Comparison of ENCODE assay signal across 29 cellular contexts in the genomic region with DNA sequence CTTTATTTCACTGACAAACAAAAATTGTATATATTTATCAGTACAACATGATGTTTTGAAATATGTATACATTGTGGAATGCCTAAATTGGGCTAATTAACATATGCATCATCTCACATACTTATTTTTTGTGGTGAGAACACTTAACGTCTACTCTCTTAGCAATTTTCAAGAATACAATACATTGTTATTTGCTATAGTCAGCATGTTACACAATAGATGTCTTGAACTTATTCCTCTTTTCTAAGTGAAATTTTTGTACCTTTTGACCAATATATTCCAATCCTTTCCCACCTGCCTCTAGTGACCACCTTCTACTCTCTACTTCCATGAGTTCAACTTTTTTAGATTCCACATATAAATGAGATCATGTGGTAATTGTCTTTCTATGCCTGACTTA.
"Had no signal": no experiment of that assay in that cellular context is flagged by ENCODE, and none has a peak within 500 bp of the region (broad histone marks: within the 10 kb centered on the region; RNA-seq: fewer than 3 reads in every experiment).

No MANE protein-coding gene starts in this region.

- ATAC-seq: effector memory CD8-positive, alpha-beta T cell; esophagus mucosa; foreskin keratinocyte; gastrocnemius medialis; gastroesophageal sphincter; heart left ventricle; heart right ventricle had no signal

- DNase-seq: colonic mucosa; cortex of kidney; dermis blood vessel endothelial cell; dorsolateral prefrontal cortex; effector CD4-positive, alpha-beta T cell; effector CD8-positive, alpha-beta T cell; effector memory CD4-positive, alpha-beta T cell; effector memory CD8-positive, alpha-beta T cell; endodermal cell; erythroblast; esophagus squamous epithelium; foreskin fibroblast; foreskin keratinocyte; foreskin melanocyte; gastrocnemius medialis; glutamatergic neuron; head of caudate nucleus; heart left ventricle; heart right ventricle had no signal

- H3K36me3 ChIP-seq: colonic mucosa, esophagus muscularis mucosa, esophagus squamous epithelium, gastrocnemius medialis, gastroesophageal sphincter, heart left ventricle, heart right ventricle had no signal

- H3K9me3 ChIP-seq: colonic mucosa, esophagus muscularis mucosa, esophagus squamous epithelium, gastrocnemius medialis, gastroesophageal sphincter, heart left ventricle, heart right ventricle had no signal

- H3K9me3 Mint-ChIP-seq: dendritic cell treated with granulocyte-macrophage colony-stimulating factor and Interleukin-4, amounts not matched to agents 40 ng/mL and 50 ng/mL, for 4 days; effector memory CD8-positive, alpha-beta T cell; endodermal cell had no signal

- H3K27me3 ChIP-seq: colonic mucosa, dorsolateral prefrontal cortex, esophagus muscularis mucosa, esophagus squamous epithelium, gastrocnemius medialis, gastroesophageal sphincter, heart left ventricle, heart right ventricle had no signal

- H3K4me1 ChIP-seq: colonic mucosa, esophagus muscularis mucosa, esophagus squamous epithelium, foreskin keratinocyte, gastrocnemius medialis, gastroesophageal sphincter, heart left ventricle, heart right ventricle had no signal

- H3K27ac ChIP-seq: colonic mucosa, coronary artery, dorsolateral prefrontal cortex, epithelial cell of prostate, esophagus muscularis mucosa, esophagus squamous epithelium, foreskin keratinocyte, gastrocnemius medialis, gastroesophageal sphincter, heart left ventricle, heart right ventricle had no signal

- H3K4me3 ChIP-seq: colonic mucosa, coronary artery, dorsolateral prefrontal cortex, esophagus muscularis mucosa, esophagus squamous epithelium, gastrocnemius medialis, gastroesophageal sphincter, heart left ventricle, heart right ventricle had no signal

- FAIRE-seq: colon, endometrium, endothelial cell of umbilical vein, frontal cortex had no signal

- H3K27ac Mint-ChIP-seq: dendritic cell treated with granulocyte-macrophage colony-stimulating factor and Interleukin-4, amounts not matched to agents 40 ng/mL and 50 ng/mL, for 4 days; effector memory CD8-positive, alpha-beta T cell; endodermal cell had no signal
